In the genomic region with DNA sequence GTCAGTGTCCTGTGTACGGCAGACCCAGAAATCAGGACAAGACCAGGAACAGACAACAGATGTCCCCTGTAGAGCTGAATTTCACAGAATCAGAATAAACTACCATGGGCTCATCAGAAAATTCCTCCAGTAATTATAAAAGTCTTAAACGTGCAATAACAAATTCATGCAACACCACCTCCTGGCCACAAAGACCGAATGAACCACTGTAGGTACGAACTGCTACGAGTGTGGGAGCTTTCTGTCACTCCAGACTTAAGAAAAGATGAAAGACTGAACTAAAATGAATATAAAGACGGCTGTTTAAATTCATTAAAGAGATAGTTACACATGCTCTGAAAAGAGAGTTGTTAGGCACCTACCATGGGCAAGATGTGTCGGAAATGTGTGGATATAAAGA, we compare ENCODE assay signal across 24 cellular contexts.
DNase-seq lines count a peak whose midpoint lies in the region; ATAC-seq, FAIRE-seq and TF ChIP-seq lines count a peak whose summit lies in the region.
"Had no signal": no experiment of that assay in that cellular context is flagged by ENCODE, and none has a peak within 500 bp of the region (broad histone marks: within the 10 kb centered on the region; RNA-seq: fewer than 3 reads in every experiment).

No MANE protein-coding gene starts in this region.

- no peak for ATAC-seq in activated T-cell treated with anti-CD3 and anti-CD28 coated beads, Interleukin-2, amount 50 U/mL, for 72 hours (replicated peaks in 1 of 2)
- ATAC-seq in K562 = peak; percentile 32
- ATAC-seq in stimulated activated naive B cell treated with anti-CD40 and anti-IgM and Interleukin-4, amounts not matched to agents 10 μg/mL and 1 μg/mL and 100 μg/mL, for 72 hours (replicated peaks) = no peak
- no peak for ATAC-seq in activated naive CD8-positive, alpha-beta T cell treated with anti-CD3 and anti-CD28 coated beads, Interleukin-2, amount 50 U/mL, for 24 hours

- H3K27ac Mint-ChIP-seq in activated T-cell treated with anti-CD3 and anti-CD28 coated beads, Interleukin-2, amount 50 U/mL, for 72 hours = peak overlapping the region; percentile 75
- H3K27ac Mint-ChIP-seq in stimulated activated naive B cell treated with anti-CD40 and anti-IgM and Interleukin-4, amounts not matched to agents 10 μg/mL and 1 μg/mL and 100 μg/mL, for 72 hours = peak overlapping the region; percentile 21
- no peak overlapping the region for H3K27ac Mint-ChIP-seq in activated naive CD8-positive, alpha-beta T cell treated with anti-CD3 and anti-CD28 coated beads, Interleukin-2, amount 50 U/mL, for 24 hours
- H3K27ac Mint-ChIP-seq: CD14-positive monocyte; CD4-positive, alpha-beta T cell had no signal

- POLR2A ChIA-PET in K562 (lab: Yijun Ruan, JAX) = interaction anchor here (0.6 to 1.6 kb wide), 3 partner anchors 8 to 883 kb away, joined by 3 to 4 read pairs (median 3); no protein-coding TSS in a partner anchor

- H3K79me2 ChIP-seq in K562 (ENCODE audit: control insufficient read depth, insufficient read depth, low read length) = no peaks in the 10 kb centered on the region

- H3K4me3 Mint-ChIP-seq in activated T-cell treated with anti-CD3 and anti-CD28 coated beads, Interleukin-2, amount 50 U/mL, for 72 hours = peak overlapping the region in 1 of 2 donors; percentile 43
- H3K4me3 Mint-ChIP-seq in stimulated activated naive B cell treated with anti-CD40 and anti-IgM and Interleukin-4, amounts not matched to agents 10 μg/mL and 1 μg/mL and 100 μg/mL, for 72 hours = no peak overlapping the region
- H3K4me3 Mint-ChIP-seq in activated naive CD8-positive, alpha-beta T cell treated with anti-CD3 and anti-CD28 coated beads, Interleukin-2, amount 50 U/mL, for 24 hours = no peak overlapping the region
- H3K4me3 Mint-ChIP-seq: CD14-positive monocyte; CD4-positive, alpha-beta T cell; CD8-positive, alpha-beta memory T cell had no signal

- H3K9ac ChIP-seq in K562 (ENCODE audit: insufficient read depth in 1 of 2, low read depth in 2 of 2, low read length in 2 of 2) = peak overlapping the region in 1 of 2 experiments; percentile 5; a peak in 1 of 4 replicates
- H3K9ac ChIP-seq: BLaER1 treated with 17β-estradiol and CSF1 and Interleukin-3, amounts not matched to agents 10 nM and 100 nM; GM23248 had no signal

- in situ Hi-C loops in K562 (cut with MboI) = no loop called here

- H3K9me1 ChIP-seq in K562 (ENCODE audit: control insufficient read depth, insufficient read depth, low read length) = no peaks in the 10 kb centered on the region

- H3K9me3 Mint-ChIP-seq in activated T-cell treated with anti-CD3 and anti-CD28 coated beads, Interleukin-2, amount 50 U/mL, for 72 hours = no peaks in the 10 kb centered on the region
- peaks cover 0 to 3% of the 10 kb centered on the region in 2 donors for H3K9me3 Mint-ChIP-seq in stimulated activated naive B cell treated with anti-CD40 and anti-IgM and Interleukin-4, amounts not matched to agents 10 μg/mL and 1 μg/mL and 100 μg/mL, for 72 hours
- H3K9me3 Mint-ChIP-seq in activated naive CD8-positive, alpha-beta T cell treated with anti-CD3 and anti-CD28 coated beads, Interleukin-2, amount 50 U/mL, for 24 hours = no peaks in the 10 kb centered on the region
- H3K9me3 Mint-ChIP-seq: CD14-positive monocyte; CD4-positive, alpha-beta T cell; CD8-positive, alpha-beta memory T cell had no signal

- H3K4me1 Mint-ChIP-seq in activated T-cell treated with anti-CD3 and anti-CD28 coated beads, Interleukin-2, amount 50 U/mL, for 72 hours (ENCODE audit: low read depth) = peaks cover 22% of the 10 kb centered on the region
- H3K4me1 Mint-ChIP-seq in stimulated activated naive B cell treated with anti-CD40 and anti-IgM and Interleukin-4, amounts not matched to agents 10 μg/mL and 1 μg/mL and 100 μg/mL, for 72 hours = peaks cover 9 to 13% of the 10 kb centered on the region in 2 donors
- peaks cover 23% of the 10 kb centered on the region for H3K4me1 Mint-ChIP-seq in activated naive CD8-positive, alpha-beta T cell treated with anti-CD3 and anti-CD28 coated beads, Interleukin-2, amount 50 U/mL, for 24 hours
- H3K4me1 Mint-ChIP-seq: CD14-positive monocyte had no signal

- H3K36me3 ChIP-seq in K562 (ENCODE audit: control insufficient read depth, insufficient read depth, low read length) = no peaks in the 10 kb centered on the region
- H3K36me3 ChIP-seq: BE2C; BLaER1 treated with 17β-estradiol and CSF1 and Interleukin-3, amounts not matched to agents 10 nM and 100 nM had no signal

- peak overlapping the region; percentile 84 for H2AFZ ChIP-seq in K562 (ENCODE audit: low read depth, low read length)
- H2AFZ ChIP-seq: GM23248 had no signal

- intact Hi-C loops in K562 (cut with micrococcal nuclease) = no loop called here

- no peak for DNase-seq in activated T-cell treated with anti-CD3 and anti-CD28 coated beads, Interleukin-2, amount 50 U/mL, for 72 hours
- DNase-seq in activated T-cell treated with anti-CD3 and anti-CD28 coated beads, Interleukin-2, amount 50 U/mL, for 48 hours = no peak
- DNase-seq in K562 (ENCODE audit: extremely low read depth in 1 of 4, low spot score in 3 of 4) = peak; percentile 34 to 65 (median 46)
- DNase-seq in epithelial cell of esophagus (ENCODE audit: low read depth) = no peak
- no peak for DNase-seq in stimulated activated naive B cell treated with anti-CD40 and anti-IgM and Interleukin-4, amounts not matched to agents 10 μg/mL and 1 μg/mL and 100 μg/mL, for 72 hours
- no peak for DNase-seq in activated naive CD8-positive, alpha-beta T cell treated with anti-CD3 and anti-CD28 coated beads, Interleukin-2, amount 50 U/mL, for 24 hours
- DNase-seq in stimulated activated CD4-positive, alpha-beta T cell treated with anti-CD3 and anti-CD28 coated beads, Interleukin-2, amount 100 ng/mL, for 48 hours = no peak
- DNase-seq in amygdala (lab: John Stamatoyannopoulos, UW) = no peak
- DNase-seq: AML-193; BE2C; CD4-positive, alpha-beta T cell; CD8-positive, alpha-beta memory T cell; DMS 273 treated with DMSO at 0.1 percent for 48 hours; DMS79; EL; GDM1; GM23248; H7; HCEC 1CT had no signal

- 11% methylated on average over 7 of the region's 7 CpGs for WGBS in K562 (ENCODE audit: insufficient coverage, low coverage, missing lambda C conversion rate)

- TF ChIP-seq EP300 in K562 (IDR thresholded peaks at IDR 0.05; ENCODE audit: low read length) = no peak

- FAIRE-seq in K562 (lab: Jason Lieb, UNC) = peak; percentile 48
- FAIRE-seq: D721Med, GM12878, H1 had no signal

- H3K27me3 ChIP-seq in K562 (ENCODE audit: control insufficient read depth in 2 of 2, insufficient read depth in 2 of 2, low read length in 2 of 2) = no peaks in the 10 kb centered on the region
- H3K27me3 ChIP-seq: BE2C; BLaER1 treated with 17β-estradiol and CSF1 and Interleukin-3, amounts not matched to agents 10 nM and 100 nM had no signal

- peak overlapping the region; percentile 42 for H3K27ac ChIP-seq in K562 (ENCODE audit: extremely low read depth, low read depth, low read length)
- H3K27ac ChIP-seq: BLaER1 treated with 17β-estradiol and CSF1 and Interleukin-3, amounts not matched to agents 10 nM and 100 nM; GM23248 had no signal

- TF ChIP-seq CTCF in K562 (IDR thresholded peaks at IDR 0.05 in 2 of 3, conservative IDR thresholded peaks at IDR 0.05 in 1 of 3; ENCODE audit: insufficient read depth in 2 of 3, low read depth in 1 of 3, low read length in 3 of 3) (peak in 2 of 3 experiments; percentile 24 to 41; a peak in 2 of 6 replicates), epithelial cell of esophagus (IDR thresholded peaks at IDR 0.05; ENCODE audit: insufficient read depth, low read depth, low read length, missing control alignments) (peak; percentile 11)

- H4K20me1 ChIP-seq in K562 (replicated peaks; ENCODE audit: control insufficient read depth, insufficient read depth, low read length) = no peaks in the 10 kb centered on the region
- H4K20me1 ChIP-seq: BLaER1 treated with 17β-estradiol and CSF1 and Interleukin-3, amounts not matched to agents 10 nM and 100 nM had no signal

- peak; percentile 17 to 26; a peak in 1 of 4 replicates for TF ChIP-seq RAD21 in K562 (CRISPR knock-in tag; conservative IDR thresholded peaks at IDR 0.05 in 1 of 2, IDR thresholded peaks at IDR 0.05 in 1 of 2)

- peaks cover 32 to 42% of the 10 kb centered on the region in 2 experiments for H3K4me1 ChIP-seq in K562 (replicated peaks in 1 of 2; ENCODE audit: control insufficient read depth in 2 of 2, insufficient read depth in 2 of 2, low read length in 2 of 2)
- H3K4me1 ChIP-seq: BE2C had no signal

- TF ChIP-seq POLR2A in K562 (conservative IDR thresholded peaks at IDR 0.05) = no peak

- no peaks in the 10 kb centered on the region for H3K9me3 ChIP-seq in K562 (replicated peaks; ENCODE audit: control insufficient read depth, insufficient read depth, low read depth, low read length)
- H3K9me3 ChIP-seq: BE2C; BLaER1 treated with 17β-estradiol and CSF1 and Interleukin-3, amounts not matched to agents 10 nM and 100 nM had no signal

- CTCF ChIA-PET in K562 (lab: Yijun Ruan, JAX; ENCODE audit: low intra/inter-chr PET ratio) = no interaction called here

- no peak overlapping the region for H3K4me3 ChIP-seq in K562
- no peak overlapping the region for H3K4me3 ChIP-seq in epithelial cell of esophagus (ENCODE audit: low read length)
- H3K4me3 ChIP-seq: BLaER1 treated with 17β-estradiol and CSF1 and Interleukin-3, amounts not matched to agents 10 nM and 100 nM; GM12878; GM23248 had no signal

- peak overlapping the region; percentile 20 for H3K4me2 ChIP-seq in K562 (ENCODE audit: insufficient read depth, low read length)
- H3K4me2 ChIP-seq: BLaER1 treated with 17β-estradiol and CSF1 and Interleukin-3, amounts not matched to agents 10 nM and 100 nM had no signal

- no peaks in the 10 kb centered on the region for H3K36me3 Mint-ChIP-seq in activated T-cell treated with anti-CD3 and anti-CD28 coated beads, Interleukin-2, amount 50 U/mL, for 72 hours (ENCODE audit: insufficient read depth in 2 of 2)
- H3K36me3 Mint-ChIP-seq in stimulated activated naive B cell treated with anti-CD40 and anti-IgM and Interleukin-4, amounts not matched to agents 10 μg/mL and 1 μg/mL and 100 μg/mL, for 72 hours = no peaks in the 10 kb centered on the region
- no peaks in the 10 kb centered on the region for H3K36me3 Mint-ChIP-seq in activated naive CD8-positive, alpha-beta T cell treated with anti-CD3 and anti-CD28 coated beads, Interleukin-2, amount 50 U/mL, for 24 hours (ENCODE audit: low read depth)
- H3K36me3 Mint-ChIP-seq: CD14-positive monocyte had no signal

- H3K27me3 Mint-ChIP-seq in activated T-cell treated with anti-CD3 and anti-CD28 coated beads, Interleukin-2, amount 50 U/mL, for 72 hours (ENCODE audit: low read depth) = no peaks in the 10 kb centered on the region
- peaks cover 14 to 25% of the 10 kb centered on the region in 2 donors for H3K27me3 Mint-ChIP-seq in stimulated activated naive B cell treated with anti-CD40 and anti-IgM and Interleukin-4, amounts not matched to agents 10 μg/mL and 1 μg/mL and 100 μg/mL, for 72 hours
- H3K27me3 Mint-ChIP-seq in activated naive CD8-positive, alpha-beta T cell treated with anti-CD3 and anti-CD28 coated beads, Interleukin-2, amount 50 U/mL, for 24 hours = peaks cover 10% of the 10 kb centered on the region

- no TSS peak for BruUV-seq in K562 (replicated peaks; lab: Mats Ljungman, UMichigan)

TF ChIP-seq in K562, 482 proteins besides CTCF, POLR2A, EP300 and RAD21 (continues in another document):
- TF ChIP-seq POLR2G (IDR thresholded peaks at IDR 0.05; ENCODE audit: low read depth, low read length) = no peak
- TF ChIP-seq GABPA (tag; conservative IDR thresholded peaks at IDR 0.05; ENCODE audit: low read depth) = no peak

Comparison
In these comparisons a context has a peak if more than half of its experiments do, and no peak if none do; other contexts are left out.
1. DNase-seq: peak in K562 (4 of 4); none in activated T-cell treated with anti-CD3 and anti-CD28 coated beads, Interleukin-2, amount 50 U/mL, for 72 hours (0 of 2), activated T-cell treated with anti-CD3 and anti-CD28 coated beads, Interleukin-2, amount 50 U/mL, for 48 hours (0 of 2), epithelial cell of esophagus (single experiment), stimulated activated naive B cell treated with anti-CD40 and anti-IgM and Interleukin-4, amounts not matched to agents 10 μg/mL and 1 μg/mL and 100 μg/mL, for 72 hours (single experiment), activated naive CD8-positive, alpha-beta T cell treated with anti-CD3 and anti-CD28 coated beads, Interleukin-2, amount 50 U/mL, for 24 hours (single experiment), stimulated activated CD4-positive, alpha-beta T cell treated with anti-CD3 and anti-CD28 coated beads, Interleukin-2, amount 100 ng/mL, for 48 hours (0 of 2) and amygdala (0 of 56).